9 cellular contexts compared by ENCODE assay signal in genomic region chr3:150062492-150062891, GRCh38.
A peak's percentile ranks its signal among the peaks of the same experiment; 100 is the strongest.
DNase-seq lines count a peak whose midpoint lies in the region; ATAC-seq and TF ChIP-seq lines count a peak whose summit lies in the region.
"Had no signal": no experiment of that assay in that cellular context is flagged by ENCODE, and none has a peak within 500 bp of the region (broad histone marks: within the 10 kb centered on the region; RNA-seq: fewer than 3 reads in every experiment).

No MANE protein-coding gene starts in this region.

- no peaks in the 10 kb centered on the region for H3K9me3 Mint-ChIP-seq in natural killer cell

- ATAC-seq in left cardiac atrium = peak; percentile 65 to 87
- no peak for ATAC-seq in natural killer cell
- ATAC-seq in GM18505 (IDR thresholded peaks at IDR 0.05; ENCODE audit: unreplicated experiment) = no peak
- ATAC-seq: activated CD8-positive, alpha-beta memory T cell treated with anti-CD3 and anti-CD28 coated beads, Interleukin-2, amount 10 ng/mL, durations not matched to agents 7 days and 5 days had no signal

- peak overlapping the region; percentile 17 for H3K27ac ChIP-seq in angular gyrus (ENCODE audit: low read depth, low read length)

- TF ChIP-seq CTCF in retinal pigment epithelial cell (conservative IDR thresholded peaks at IDR 0.05; ENCODE audit: low read depth, low read length) (no peak), natural killer cell (IDR thresholded peaks at IDR 0.05) (no peak)

- H3K4me1 Mint-ChIP-seq in natural killer cell = no peaks in the 10 kb centered on the region
- H3K4me1 Mint-ChIP-seq: activated CD8-positive, alpha-beta memory T cell treated with anti-CD3 and anti-CD28 coated beads, Interleukin-2, amount 10 ng/mL, durations not matched to agents 7 days and 5 days had no signal

- intact Hi-C loops in left cardiac atrium (cut with DNase I) = loop anchor here in 1 of 2 donors (5.0 kb wide), 1 partner anchor 120 kb away; no protein-coding TSS in a partner anchor
- intact Hi-C loops in natural killer cell (cut with micrococcal nuclease) = no loop called here

- in situ Hi-C loops in G401 (cut with HindIII; ENCODE audit: low sequenced_read_pairs) = no loop called here

- no peak overlapping the region for H3K4me3 ChIP-seq in retinal pigment epithelial cell (ENCODE audit: low read length)

- peak; percentile 7 for DNase-seq in G401 (ENCODE audit: low spot score)
- no peak for DNase-seq in left cardiac atrium
- peak; percentile 15 for DNase-seq in retinal pigment epithelial cell (ENCODE audit: low read depth)
- DNase-seq in NCI-H1930 (lab: John Stamatoyannopoulos, UW) = no peak
- DNase-seq in natural killer cell = no peak
- DNase-seq in stimulated activated CD4-positive, alpha-beta T cell treated with anti-CD3 and anti-CD28 coated beads, Interleukin-2, amount 100 ng/mL, for 48 hours = no peak
- DNase-seq: activated CD8-positive, alpha-beta memory T cell treated with anti-CD3 and anti-CD28 coated beads, Interleukin-2, amount 10 ng/mL, durations not matched to agents 7 days and 5 days had no signal

- TF ChIP-seq POLR2A in GM18505 (IDR thresholded peaks at IDR 0.05; ENCODE audit: borderline replicate concordance, extremely low read depth, insufficient read depth, insufficient read length) = no peak

- H3K36me3 Mint-ChIP-seq in natural killer cell = no peaks in the 10 kb centered on the region
- H3K36me3 Mint-ChIP-seq: activated CD8-positive, alpha-beta memory T cell treated with anti-CD3 and anti-CD28 coated beads, Interleukin-2, amount 10 ng/mL, durations not matched to agents 7 days and 5 days had no signal

- peaks cover 14 to 20% of the 10 kb centered on the region in 2 donors for H3K27me3 Mint-ChIP-seq in natural killer cell (ENCODE audit: low read depth in 2 of 2)

- no peak overlapping the region for H3K4me3 Mint-ChIP-seq in natural killer cell
- H3K4me3 Mint-ChIP-seq: activated CD8-positive, alpha-beta memory T cell treated with anti-CD3 and anti-CD28 coated beads, Interleukin-2, amount 10 ng/mL, durations not matched to agents 7 days and 5 days had no signal

- H3K27ac Mint-ChIP-seq in natural killer cell = no peak overlapping the region
- H3K27ac Mint-ChIP-seq: activated CD8-positive, alpha-beta memory T cell treated with anti-CD3 and anti-CD28 coated beads, Interleukin-2, amount 10 ng/mL, durations not matched to agents 7 days and 5 days had no signal

Comparison
In these comparisons a context has a peak if more than half of its experiments do, and no peak if none do; other contexts are left out.
1. DNase-seq: peak in G401 (single experiment) and retinal pigment epithelial cell (single experiment); none in left cardiac atrium (single experiment), NCI-H1930 (0 of 2), natural killer cell (single experiment) and stimulated activated CD4-positive, alpha-beta T cell treated with anti-CD3 and anti-CD28 coated beads, Interleukin-2, amount 100 ng/mL, for 48 hours (0 of 2).
2. ATAC-seq: peak in left cardiac atrium (2 of 2); none in natural killer cell (0 of 3) and GM18505 (single experiment).